ENCODE assay signal across 8 cellular contexts in genomic region chr11:62394825-62395538, GRCh38. TPM values are rescaled to one million over a fixed set of nuclear protein-coding genes. Genes with fewer than 3 reads are reported as not detected.
DNase-seq lines count a peak whose midpoint lies in the region; ATAC-seq, FAIRE-seq and TF ChIP-seq lines count a peak whose summit lies in the region.

No MANE protein-coding gene starts in this region.

- H3K36me3 ChIP-seq in K562 (ENCODE audit: control insufficient read depth, insufficient read depth, low read length) (no peaks in the 10 kb centered on the region), right atrium auricular region (no peaks in the 10 kb centered on the region)

- 33% methylated on average over 14 of the region's 14 CpGs for WGBS in K562 (ENCODE audit: insufficient coverage, low coverage, missing lambda C conversion rate)

- H3K4me3 ChIP-seq in K562 (no peak overlapping the region), right atrium auricular region (peak overlapping the region; percentile 25 to 41)

- peak; percentile 86 to 94 for TF ChIP-seq RAD21 in K562 (CRISPR knock-in tag; conservative IDR thresholded peaks at IDR 0.05 in 1 of 2, IDR thresholded peaks at IDR 0.05 in 1 of 2)

- TF ChIP-seq POLR2A in K562 (conservative IDR thresholded peaks at IDR 0.05): no peak

- no TSS peak for BruUV-seq in K562 (replicated peaks; lab: Mats Ljungman, UMichigan)

- no peaks in the 10 kb centered on the region for H4K20me1 ChIP-seq in K562 (replicated peaks; ENCODE audit: control insufficient read depth, insufficient read depth, low read length)

- peak overlapping the region in 1 of 2 experiments; percentile 62; a peak in 2 of 4 replicates for H3K9ac ChIP-seq in K562 (ENCODE audit: insufficient read depth in 1 of 2, low read depth in 2 of 2, low read length in 2 of 2)

- H3K4me1 ChIP-seq in K562 (replicated peaks in 1 of 2; ENCODE audit: control insufficient read depth in 2 of 2, insufficient read depth in 2 of 2, low read length in 2 of 2): peaks cover 55 to 66% of the 10 kb centered on the region in 2 experiments
- peaks cover 0 to 46% of the 10 kb centered on the region in 2 donors for H3K4me1 ChIP-seq in right atrium auricular region

- H2AFZ ChIP-seq in K562 (ENCODE audit: low read depth, low read length): peak overlapping the region; percentile 54

- POLR2A ChIA-PET in K562 (lab: Yijun Ruan, JAX): interaction anchor here (0.7 to 2.7 kb wide), 12 partner anchors 11 to 446 kb away, joined by 3 to 11 read pairs (median 4); partner anchors contain the start of genes C11orf98, CSKMT and EEF1G

- in situ Hi-C loops in K562 (cut with MboI): loop anchor here (5.0 to 25.0 kb wide), 4 partner anchors 160 to 617 kb away; partner anchors contain the start of gene SLC22A8

- H3K9me1 ChIP-seq in K562 (ENCODE audit: control insufficient read depth, insufficient read depth, low read length): no peaks in the 10 kb centered on the region

- no peak for TF ChIP-seq EP300 in K562 (IDR thresholded peaks at IDR 0.05; ENCODE audit: low read length)

- ATAC-seq in K562 (peak; percentile 74), HG03108 (IDR thresholded peaks at IDR 0.05; ENCODE audit: unreplicated experiment) (no peak), HG03432 (IDR thresholded peaks at IDR 0.05; ENCODE audit: unreplicated experiment) (no peak)

- intact Hi-C loops in K562 (cut with micrococcal nuclease) (loop anchor here (2.0 to 10.0 kb wide), 5 partner anchors 30 to 462 kb away; partner anchors contain the start of genes BSCL2, GNG3 and POLR2G), posterior cingulate gyrus (cut with DNase I) (loop anchor here (5.0 to 10.0 kb wide), 3 partner anchors 102 to 300 kb away; no protein-coding TSS in a partner anchor)

- H3K4me2 ChIP-seq in K562 (ENCODE audit: insufficient read depth, low read length): no peak overlapping the region

- no peaks in the 10 kb centered on the region for H3K9me3 ChIP-seq in K562 (replicated peaks; ENCODE audit: control insufficient read depth, insufficient read depth, low read depth, low read length)
- H3K9me3 ChIP-seq in right atrium auricular region: no peaks in the 10 kb centered on the region

- FAIRE-seq in K562 (lab: Jason Lieb, UNC): peak; percentile 97

- H3K79me2 ChIP-seq in K562 (ENCODE audit: control insufficient read depth, insufficient read depth, low read length): no peaks in the 10 kb centered on the region

- H3K27me3 ChIP-seq in K562 (ENCODE audit: control insufficient read depth in 2 of 2, insufficient read depth in 2 of 2, low read length in 2 of 2): no peaks in the 10 kb centered on the region
- no peaks in the 10 kb centered on the region for H3K27me3 ChIP-seq in right atrium auricular region

- TF ChIP-seq CTCF in GM12872 (IDR thresholded peaks at IDR 0.05; ENCODE audit: insufficient read depth, low read depth, low read length): peak; percentile 70
- peak; percentile 74 to 89 (median 86) for TF ChIP-seq CTCF in K562 (IDR thresholded peaks at IDR 0.05 in 2 of 3, conservative IDR thresholded peaks at IDR 0.05 in 1 of 3; ENCODE audit: insufficient read depth in 2 of 3, low read depth in 1 of 3, low read length in 3 of 3)
- TF ChIP-seq CTCF in right atrium auricular region (IDR thresholded peaks at IDR 0.05): peak; percentile 48 to 83

- DNase-seq in NCI-H1417 (lab: John Stamatoyannopoulos, UW) (peak; percentile 62 to 88 (median 73)), SKM-1 (lab: John Stamatoyannopoulos, UW; ENCODE audit: unreplicated experiment) (peak; percentile 65), K562 (ENCODE audit: extremely low read depth in 1 of 4, low spot score in 3 of 4) (peak; percentile 57 to 90 (median 66)), right atrium auricular region (ENCODE audit: low spot score) (peak; percentile 83), posterior cingulate gyrus (peak; percentile 46 to 95 (median 73))

- H3K27ac ChIP-seq in K562 (ENCODE audit: extremely low read depth, low read depth, low read length) (no peak overlapping the region), right atrium auricular region (peak overlapping the region; percentile 59 to 81)

- CTCF ChIA-PET in K562 (lab: Yijun Ruan, JAX; ENCODE audit: low intra/inter-chr PET ratio): interaction anchor here (0.5 to 3.7 kb wide), 14 partner anchors 11 to 486 kb away, joined by 3 to 48 read pairs (median 4); partner anchors contain the start of genes AHNAK, EML3, ROM1 and SLC3A2

TF ChIP-seq in K562, 482 proteins besides CTCF, POLR2A, EP300 and RAD21 (continues in another document):
- TF ChIP-seq SRSF7 (optimal IDR thresholded peaks at IDR 0.05; ENCODE audit: low read depth, low read length) (no peak), GATAD2B (IDR thresholded peaks at IDR 0.05; ENCODE audit: borderline replicate concordance) (peak; percentile 32; the same call in 1 of the 2 replicates), CBX3 (IDR thresholded peaks at IDR 0.05; ENCODE audit: borderline replicate concordance in 1 of 2, low read length in 2 of 2) (no peak), FOXJ2 (tag; IDR thresholded peaks at IDR 0.05) (0 out of 2 replicates have a peak, but pooled peaks have one; percentile 39), ZFPM2 (CRISPR knock-in tag; IDR thresholded peaks at IDR 0.05) (no peak), CBFB (CRISPR knock-in tag; IDR thresholded peaks at IDR 0.05) (no peak), RB1 (IDR thresholded peaks at IDR 0.05; ENCODE audit: low read depth) (peak; percentile 53; the same call in 1 of the 2 replicates), HMGN3 (IDR thresholded peaks at IDR 0.05; ENCODE audit: borderline replicate concordance, extremely low read depth, insufficient read length, low read depth, low read length) (no peak)
- TF ChIP-seq, protein P1, sequence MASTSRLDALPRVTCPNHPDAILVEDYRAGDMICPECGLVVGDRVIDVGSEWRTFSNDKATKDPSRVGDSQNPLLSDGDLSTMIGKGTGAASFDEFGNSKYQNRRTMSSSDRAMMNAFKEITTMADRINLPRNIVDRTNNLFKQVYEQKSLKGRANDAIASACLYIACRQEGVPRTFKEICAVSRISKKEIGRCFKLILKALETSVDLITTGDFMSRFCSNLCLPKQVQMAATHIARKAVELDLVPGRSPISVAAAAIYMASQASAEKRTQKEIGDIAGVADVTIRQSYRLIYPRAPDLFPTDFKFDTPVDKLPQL (IDR thresholded peaks at IDR 0.05; ENCODE audit: extremely low read depth, insufficient read length): no peak
- TF ChIP-seq, protein P2, sequence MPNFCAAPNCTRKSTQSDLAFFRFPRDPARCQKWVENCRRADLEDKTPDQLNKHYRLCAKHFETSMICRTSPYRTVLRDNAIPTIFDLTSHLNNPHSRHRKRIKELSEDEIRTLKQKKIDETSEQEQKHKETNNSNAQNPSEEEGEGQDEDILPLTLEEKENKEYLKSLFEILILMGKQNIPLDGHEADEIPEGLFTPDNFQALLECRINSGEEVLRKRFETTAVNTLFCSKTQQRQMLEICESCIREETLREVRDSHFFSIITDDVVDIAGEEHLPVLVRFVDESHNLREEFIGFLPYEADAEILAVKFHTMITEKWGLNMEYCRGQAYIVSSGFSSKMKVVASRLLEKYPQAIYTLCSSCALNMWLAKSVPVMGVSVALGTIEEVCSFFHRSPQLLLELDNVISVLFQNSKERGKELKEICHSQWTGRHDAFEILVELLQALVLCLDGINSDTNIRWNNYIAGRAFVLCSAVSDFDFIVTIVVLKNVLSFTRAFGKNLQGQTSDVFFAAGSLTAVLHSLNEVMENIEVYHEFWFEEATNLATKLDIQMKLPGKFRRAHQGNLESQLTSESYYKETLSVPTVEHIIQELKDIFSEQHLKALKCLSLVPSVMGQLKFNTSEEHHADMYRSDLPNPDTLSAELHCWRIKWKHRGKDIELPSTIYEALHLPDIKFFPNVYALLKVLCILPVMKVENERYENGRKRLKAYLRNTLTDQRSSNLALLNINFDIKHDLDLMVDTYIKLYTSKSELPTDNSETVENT (CRISPR knock-in tag; IDR thresholded peaks at IDR 0.05): no peak

RNA-seq across cellular contexts. Expression of gene SCGB1A1, which starts 23.9 kb away (rescaled TPM):
- not detected in 2 replicates for total RNA-seq in K562 (2011; cell fraction: chromatin; rRNA removed; ENCODE audit: low replicate concordance)
- total RNA-seq in K562 (2011; cell fraction: nucleolus; rRNA removed): not detected in 2 replicates
- total RNA-seq in K562 (2011; cell fraction: nucleoplasm; rRNA removed): not detected in 2 replicates
- not detected in 2 replicates for total RNA-seq in K562 (2014; rRNA removed)
- not detected in 2 replicates for total RNA-seq in K562 (2014; rRNA removed; fragmentation: Illumina TruSeq; extraction: Trizol)
- not detected in 2 replicates for total RNA-seq in K562 (2015; rRNA removed; fragmentation: Illumina TruSeq; extraction: Trizol)
- total RNA-seq in K562 (2021): 0.55 and 1.1 TPM in 2 replicates
- polyA plus RNA-seq in K562 (2011; rRNA removed): not detected in 2 replicates
- polyA plus RNA-seq in K562 (2011; cell fraction: cytosol; rRNA removed): not detected in 2 replicates
- not detected in 2 replicates for polyA plus RNA-seq in K562 (2011; cell fraction: nucleus; rRNA removed)
- not detected in 2 replicates for polyA plus RNA-seq in K562 (2012)
- not detected in 2 replicates for polyA plus RNA-seq in K562 (2014; fragmentation: Illumina TruSeq; extraction: Trizol)
- polyA plus RNA-seq in K562 (2014; fragmentation: Nextera tagmentation; extraction: Ambion mirVana): not detected
- polyA plus RNA-seq in K562 (2014; rRNA removed): not detected in 2 replicates
- not detected in 2 replicates for polyA minus RNA-seq in K562 (2011; rRNA and poly(A)+ RNA removed)
- not detected in 2 replicates for polyA minus RNA-seq in K562 (2011; cell fraction: cytosol; rRNA and poly(A)+ RNA removed)
- polyA minus RNA-seq in K562 (2011; cell fraction: nucleus; rRNA and poly(A)+ RNA removed): not detected in 2 replicates
- total RNA-seq in right atrium auricular region: not detected

RNA-seq across cellular contexts. Expression of gene ASRGL1, which starts 57.7 kb away (rescaled TPM):
- 15.0 and 21.6 TPM in 2 replicates for total RNA-seq in K562 (2011; cell fraction: chromatin; rRNA removed; ENCODE audit: low replicate concordance)
- total RNA-seq in K562 (2011; cell fraction: nucleolus; rRNA removed): 10.9 and 13.8 TPM in 2 replicates
- total RNA-seq in K562 (2011; cell fraction: nucleoplasm; rRNA removed): 15.8 and 16.5 TPM in 2 replicates
- total RNA-seq in K562 (2014; rRNA removed) (18.0 and 23.0 TPM in 2 replicates), K562 (2014; rRNA removed; fragmentation: Illumina TruSeq; extraction: Trizol) (10.7 and 11.2 TPM in 2 replicates), K562 (2015; rRNA removed; fragmentation: Illumina TruSeq; extraction: Trizol) (9.2 and 9.8 TPM in 2 replicates), K562 (2021) (15.9 and 18.3 TPM in 2 replicates), right atrium auricular region (1 to 10 TPM in 1 of 2 donors, under 1 TPM in 1; 0.74 to 7.0 TPM)
- polyA plus RNA-seq in K562 (2011; rRNA removed) (10.9 and 17.4 TPM in 2 replicates), K562 (2014; fragmentation: Illumina TruSeq; extraction: Trizol) (8.7 and 9.9 TPM in 2 replicates), K562 (2014; fragmentation: Nextera tagmentation; extraction: Ambion mirVana) (1 to 10 TPM; 3.1 to 4.3 TPM), K562 (2014; rRNA removed) (13.0 and 14.4 TPM in 2 replicates)
- polyA plus RNA-seq in K562 (2011; cell fraction: cytosol; rRNA removed): 8.5 and 10.0 TPM in 2 replicates
- 20.6 and 22.2 TPM in 2 replicates for polyA plus RNA-seq in K562 (2011; cell fraction: nucleus; rRNA removed)
- 18.8 and 21.4 TPM in 2 replicates for polyA plus RNA-seq in K562 (2012)
- polyA minus RNA-seq in K562 (2011; rRNA and poly(A)+ RNA removed): 6.6 and 9.4 TPM in 2 replicates
- polyA minus RNA-seq in K562 (2011; cell fraction: cytosol; rRNA and poly(A)+ RNA removed): 3.1 and 3.7 TPM in 2 replicates
- 4.7 and 7.2 TPM in 2 replicates for polyA minus RNA-seq in K562 (2011; cell fraction: nucleus; rRNA and poly(A)+ RNA removed)
